17 cellular contexts compared by ENCODE assay signal in the genomic region with DNA sequence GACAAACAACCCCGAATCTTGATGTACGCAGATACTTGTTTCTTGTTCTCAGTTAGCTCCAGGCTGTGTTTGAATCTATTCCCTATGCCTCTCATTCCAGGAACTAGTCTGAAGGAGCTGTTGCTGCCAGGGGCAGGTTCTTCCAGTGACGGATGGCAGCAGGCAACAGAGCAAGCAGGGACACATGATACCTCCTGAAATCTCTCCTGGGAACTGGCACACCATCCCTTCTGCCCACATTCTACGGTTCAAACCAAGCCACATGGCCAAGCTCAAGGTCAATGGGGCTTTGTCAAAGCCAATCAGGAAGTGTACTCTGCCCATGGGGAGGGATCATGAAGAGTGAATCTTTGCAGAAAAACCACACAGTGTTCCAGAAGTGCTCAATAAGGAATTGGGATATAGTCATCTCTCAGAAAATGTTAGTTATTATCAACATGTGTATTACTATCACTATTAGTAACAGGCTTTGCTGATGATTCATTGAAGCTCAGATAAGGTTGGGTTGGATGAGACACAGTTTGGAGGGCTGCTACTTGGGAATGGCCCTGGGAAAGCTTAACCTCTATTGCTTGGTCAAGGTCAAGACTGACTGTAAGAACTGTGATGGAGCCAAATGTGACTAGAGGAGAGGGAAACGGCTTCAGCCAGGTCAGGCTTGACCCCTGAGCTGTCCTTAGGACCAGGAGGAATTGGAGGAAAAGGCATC.
"Had no signal": no experiment of that assay in that cellular context is flagged by ENCODE, and none has a peak within 500 bp of the region (broad histone marks: within the 10 kb centered on the region; RNA-seq: fewer than 3 reads in every experiment).

No MANE protein-coding gene starts in this region.

- H3K4me3 ChIP-seq: ascending aorta, left ventricle myocardium inferior, thyroid gland, upper lobe of right lung had no signal

- ATAC-seq: activated CD4-positive, CD25-positive, alpha-beta regulatory T cell treated with anti-CD3 and anti-CD28 coated beads, Interleukin-2, amount 50 U/mL, for 24 hours; activated naive CD4-positive, alpha-beta T cell treated with anti-CD3 and anti-CD28 coated beads, Interleukin-2, amount 50 U/mL, for 72 hours; effector memory CD8-positive, alpha-beta T cell; esophagus mucosa; naive thymus-derived CD8-positive, alpha-beta T cell; upper lobe of right lung had no signal

- H3K27me3 Mint-ChIP-seq: activated CD4-positive, alpha-beta memory T cell treated with anti-CD3 and anti-CD28 coated beads, Interleukin-2, amount 10 ng/mL, durations not matched to agents 7 days and 5 days; activated CD4-positive, alpha-beta T cell treated with anti-CD3 and anti-CD28 coated beads, Interleukin-2, amount 10 ng/mL, durations not matched to agents 24 days and 14 days; central memory CD8-positive, alpha-beta T cell; effector memory CD8-positive, alpha-beta T cell had no signal

- H3K27ac Mint-ChIP-seq: activated CD4-positive, alpha-beta memory T cell treated with anti-CD3 and anti-CD28 coated beads, Interleukin-2, amount 10 ng/mL, durations not matched to agents 7 days and 5 days; activated CD4-positive, alpha-beta T cell treated with anti-CD3 and anti-CD28 coated beads, Interleukin-2, amount 10 ng/mL, durations not matched to agents 24 days and 14 days; activated naive CD4-positive, alpha-beta T cell treated with anti-CD3 and anti-CD28 coated beads, Interleukin-2, amount 50 U/mL, for 72 hours; effector memory CD8-positive, alpha-beta T cell; naive thymus-derived CD8-positive, alpha-beta T cell had no signal

- H3K4me1 ChIP-seq: ascending aorta, left ventricle myocardium inferior, thyroid gland, upper lobe of right lung had no signal

- H3K36me3 ChIP-seq: ascending aorta, brain microvascular endothelial cell, left ventricle myocardium inferior, thyroid gland, upper lobe of right lung had no signal

- H3K9me3 ChIP-seq: ascending aorta, left ventricle myocardium inferior, thyroid gland, upper lobe of right lung had no signal

- H3K27me3 ChIP-seq: ascending aorta, brain microvascular endothelial cell, thyroid gland had no signal

- H3K27ac ChIP-seq: ascending aorta, brain microvascular endothelial cell, left ventricle myocardium inferior, thyroid gland, upper lobe of right lung had no signal

- H3K4me3 Mint-ChIP-seq: activated CD4-positive, alpha-beta memory T cell treated with anti-CD3 and anti-CD28 coated beads, Interleukin-2, amount 10 ng/mL, durations not matched to agents 7 days and 5 days; activated CD4-positive, alpha-beta T cell treated with anti-CD3 and anti-CD28 coated beads, Interleukin-2, amount 10 ng/mL, durations not matched to agents 24 days and 14 days; central memory CD8-positive, alpha-beta T cell; effector memory CD8-positive, alpha-beta T cell; naive thymus-derived CD8-positive, alpha-beta T cell had no signal

- H3K36me3 Mint-ChIP-seq: naive thymus-derived CD8-positive, alpha-beta T cell had no signal

- DNase-seq: activated CD4-positive, alpha-beta memory T cell treated with anti-CD3 and anti-CD28 coated beads, Interleukin-2, amount 10 ng/mL, durations not matched to agents 7 days and 5 days; activated CD4-positive, alpha-beta T cell treated with anti-CD3 and anti-CD28 coated beads, Interleukin-2, amount 10 ng/mL, durations not matched to agents 24 days and 14 days; activated gamma-delta T cell; brain microvascular endothelial cell; effector memory CD8-positive, alpha-beta T cell; foreskin melanocyte; left ventricle myocardium inferior; naive thymus-derived CD8-positive, alpha-beta T cell; stimulated activated CD4-positive, alpha-beta T cell treated with anti-CD3 and anti-CD28 coated beads, Interleukin-2, amount 100 ng/mL, for 48 hours; stimulated activated naive CD4-positive, alpha-beta T cell; thyroid gland; upper lobe of right lung had no signal

- H3K4me1 Mint-ChIP-seq: activated CD4-positive, alpha-beta memory T cell treated with anti-CD3 and anti-CD28 coated beads, Interleukin-2, amount 10 ng/mL, durations not matched to agents 7 days and 5 days; activated CD4-positive, alpha-beta T cell treated with anti-CD3 and anti-CD28 coated beads, Interleukin-2, amount 10 ng/mL, durations not matched to agents 24 days and 14 days; central memory CD8-positive, alpha-beta T cell; naive thymus-derived CD8-positive, alpha-beta T cell had no signal
